In the genomic region with DNA sequence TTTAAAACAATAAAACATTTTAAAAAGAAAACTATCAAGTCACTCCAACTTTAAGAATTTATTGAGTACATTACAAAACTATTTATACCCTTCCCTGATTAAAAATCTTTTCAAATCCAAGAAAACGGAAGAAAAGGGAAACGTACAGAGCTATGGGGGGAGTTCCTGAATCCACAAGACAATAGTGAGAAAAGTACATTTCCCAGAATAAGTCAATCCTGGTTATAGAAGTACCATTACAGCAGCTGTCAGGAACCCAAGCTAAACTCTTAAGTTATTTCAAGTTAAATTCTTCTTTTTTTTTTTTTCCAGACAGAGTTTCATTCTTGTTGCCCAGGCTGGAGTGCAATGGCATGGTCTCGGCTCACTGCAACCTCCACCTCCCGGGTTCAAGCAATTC, we compare ENCODE assay signal across 16 cellular contexts. TPM values are rescaled to one million over a fixed set of nuclear protein-coding genes. Genes with fewer than 3 reads are reported as not detected.
"Had no signal": no experiment of that assay in that cellular context is flagged by ENCODE, and none has a peak within 500 bp of the region (broad histone marks: within the 10 kb centered on the region; RNA-seq: fewer than 3 reads in every experiment).

No MANE protein-coding gene starts in this region.

- DNase-seq: activated CD4-positive, alpha-beta memory T cell treated with anti-CD3 and anti-CD28 coated beads, Interleukin-2, amount 10 ng/mL, durations not matched to agents 7 days and 5 days; activated gamma-delta T cell treated with Interleukin-2 at 50 U/mL for 16 hours; activated T-cell treated with anti-CD3 and anti-CD28 coated beads, Interleukin-2, amount 50 U/mL, for 72 hours; aorta; esophagus squamous epithelium; midbrain; ovary; SHP77; stimulated activated CD4-positive, alpha-beta T cell treated with anti-CD3 and anti-CD28 coated beads, Interleukin-15, amount 100 ng/mL, for 24 hours; stimulated activated CD4-positive, alpha-beta T cell treated with anti-CD3 and anti-CD28 coated beads, Interleukin-4, amount 100 ng/mL, for 24 hours; stimulated activated naive CD4-positive, alpha-beta T cell treated with Interleukin-2 at 50 U/mL for 16 hours; T-helper 1 cell had no signal

- H3K27ac ChIP-seq: ovary had no signal

- ATAC-seq: activated T-cell treated with anti-CD3 and anti-CD28 coated beads, Interleukin-2, amount 50 U/mL, for 72 hours; SK-N-SH treated with all-trans-retinoic acid at 6 μM for 48 hours had no signal

- H3K27me3 Mint-ChIP-seq: activated CD4-positive, alpha-beta memory T cell treated with anti-CD3 and anti-CD28 coated beads, Interleukin-2, amount 10 ng/mL, durations not matched to agents 7 days and 5 days had no signal

- H3K9me3 Mint-ChIP-seq: activated CD4-positive, alpha-beta memory T cell treated with anti-CD3 and anti-CD28 coated beads, Interleukin-2, amount 10 ng/mL, durations not matched to agents 7 days and 5 days; activated T-cell treated with anti-CD3 and anti-CD28 coated beads, Interleukin-2, amount 50 U/mL, for 72 hours had no signal

- H3K9me3 ChIP-seq: esophagus squamous epithelium, ovary had no signal

- H3K4me3 Mint-ChIP-seq: activated CD4-positive, alpha-beta memory T cell treated with anti-CD3 and anti-CD28 coated beads, Interleukin-2, amount 10 ng/mL, durations not matched to agents 7 days and 5 days had no signal

- H3K27me3 ChIP-seq: esophagus squamous epithelium, ovary had no signal

- H3K27ac Mint-ChIP-seq: activated CD4-positive, alpha-beta memory T cell treated with anti-CD3 and anti-CD28 coated beads, Interleukin-2, amount 10 ng/mL, durations not matched to agents 7 days and 5 days had no signal

- H3K36me3 ChIP-seq: esophagus squamous epithelium, ovary had no signal

- H3K4me3 ChIP-seq: esophagus squamous epithelium, ovary, skin epidermis had no signal

RNA-seq across cellular contexts. Expression of a gene that starts 56.5 kb away (rescaled TPM):
- total RNA-seq: activated CD4-positive, alpha-beta memory T cell treated with anti-CD3 and anti-CD28 coated beads, Interleukin-2, amount 10 ng/mL, durations not matched to agents 7 days and 5 days; bronchial epithelial cell; myocyte had no signal
